1 cellular context compared by ENCODE assay signal in the genomic region with DNA sequence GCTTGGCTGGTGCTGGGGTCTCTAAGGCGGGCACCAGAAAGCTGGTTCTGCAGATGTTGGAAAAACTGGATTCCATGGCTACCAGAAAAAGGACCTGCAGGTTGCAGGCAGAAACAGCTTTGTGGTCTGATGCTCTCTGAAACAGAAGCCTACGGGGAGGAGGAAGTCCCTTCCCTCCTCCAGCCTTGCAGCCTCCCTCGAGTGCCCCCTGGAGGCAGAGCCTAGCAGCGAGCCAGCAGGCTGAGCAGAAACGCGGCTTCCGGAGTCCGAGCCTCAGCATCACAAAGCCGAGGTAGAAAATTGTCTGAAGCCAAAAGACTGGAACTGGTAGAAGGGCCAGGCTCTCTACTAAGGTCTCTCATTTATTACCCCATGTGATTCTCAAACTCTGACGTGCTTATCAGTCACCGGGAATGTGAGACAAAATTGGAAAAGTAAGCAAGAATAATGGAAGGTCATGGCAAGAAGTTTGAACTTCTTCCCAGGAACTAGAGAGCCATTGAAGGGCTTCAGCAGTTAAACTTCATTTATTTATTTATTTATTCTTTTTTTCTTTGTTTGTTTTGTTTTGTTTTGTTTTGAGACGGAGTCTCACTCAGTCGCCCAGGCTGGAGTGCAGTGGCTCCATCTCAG.
TF ChIP-seq lines count a peak whose summit lies in the region.

No MANE protein-coding gene starts in this region.

TF ChIP-seq in GM12878, 131 proteins besides CTCF, POLR2A, EP300 and RAD21 (continued from another document and continues in another):
- TF ChIP-seq SIX5 (IDR thresholded peaks at IDR 0.05; ENCODE audit: low read depth, low read length, severe bottlenecking), result no peak
- no peak for TF ChIP-seq ETV6 (conservative IDR thresholded peaks at IDR 0.05 in 1 of 2, IDR thresholded peaks at IDR 0.05 in 1 of 2; ENCODE audit: borderline replicate concordance in 1 of 2, low read depth in 1 of 2)
- no peak for TF ChIP-seq BRCA1 (IDR thresholded peaks at IDR 0.05; ENCODE audit: low read depth, low read length)
- TF ChIP-seq, protein P1, sequence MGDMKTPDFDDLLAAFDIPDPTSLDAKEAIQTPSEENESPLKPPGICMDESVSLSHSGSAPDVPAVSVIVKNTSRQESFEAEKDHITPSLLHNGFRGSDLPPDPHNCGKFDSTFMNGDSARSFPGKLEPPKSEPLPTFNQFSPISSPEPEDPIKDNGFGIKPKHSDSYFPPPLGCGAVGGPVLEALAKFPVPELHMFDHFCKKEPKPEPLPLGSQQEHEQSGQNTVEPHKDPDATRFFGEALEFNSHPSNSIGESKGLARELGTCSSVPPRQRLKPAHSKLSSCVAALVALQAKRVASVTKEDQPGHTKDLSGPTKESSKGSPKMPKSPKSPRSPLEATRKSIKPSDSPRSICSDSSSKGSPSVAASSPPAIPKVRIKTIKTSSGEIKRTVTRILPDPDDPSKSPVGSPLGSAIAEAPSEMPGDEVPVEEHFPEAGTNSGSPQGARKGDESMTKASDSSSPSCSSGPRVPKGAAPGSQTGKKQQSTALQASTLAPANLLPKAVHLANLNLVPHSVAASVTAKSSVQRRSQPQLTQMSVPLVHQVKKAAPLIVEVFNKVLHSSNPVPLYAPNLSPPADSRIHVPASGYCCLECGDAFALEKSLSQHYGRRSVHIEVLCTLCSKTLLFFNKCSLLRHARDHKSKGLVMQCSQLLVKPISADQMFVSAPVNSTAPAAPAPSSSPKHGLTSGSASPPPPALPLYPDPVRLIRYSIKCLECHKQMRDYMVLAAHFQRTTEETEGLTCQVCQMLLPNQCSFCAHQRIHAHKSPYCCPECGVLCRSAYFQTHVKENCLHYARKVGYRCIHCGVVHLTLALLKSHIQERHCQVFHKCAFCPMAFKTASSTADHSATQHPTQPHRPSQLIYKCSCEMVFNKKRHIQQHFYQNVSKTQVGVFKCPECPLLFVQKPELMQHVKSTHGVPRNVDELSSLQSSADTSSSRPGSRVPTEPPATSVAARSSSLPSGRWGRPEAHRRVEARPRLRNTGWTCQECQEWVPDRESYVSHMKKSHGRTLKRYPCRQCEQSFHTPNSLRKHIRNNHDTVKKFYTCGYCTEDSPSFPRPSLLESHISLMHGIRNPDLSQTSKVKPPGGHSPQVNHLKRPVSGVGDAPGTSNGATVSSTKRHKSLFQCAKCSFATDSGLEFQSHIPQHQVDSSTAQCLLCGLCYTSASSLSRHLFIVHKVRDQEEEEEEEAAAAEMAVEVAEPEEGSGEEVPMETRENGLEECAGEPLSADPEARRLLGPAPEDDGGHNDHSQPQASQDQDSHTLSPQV (IDR thresholded peaks at IDR 0.05), result no peak
- peak; percentile 77 for TF ChIP-seq RUNX3 (IDR thresholded peaks at IDR 0.05; ENCODE audit: low read length)
- TF ChIP-seq POU2F2 (IDR thresholded peaks at IDR 0.05; ENCODE audit: borderline replicate concordance, low read depth, low read length), result no peak
- TF ChIP-seq, protein P2, sequence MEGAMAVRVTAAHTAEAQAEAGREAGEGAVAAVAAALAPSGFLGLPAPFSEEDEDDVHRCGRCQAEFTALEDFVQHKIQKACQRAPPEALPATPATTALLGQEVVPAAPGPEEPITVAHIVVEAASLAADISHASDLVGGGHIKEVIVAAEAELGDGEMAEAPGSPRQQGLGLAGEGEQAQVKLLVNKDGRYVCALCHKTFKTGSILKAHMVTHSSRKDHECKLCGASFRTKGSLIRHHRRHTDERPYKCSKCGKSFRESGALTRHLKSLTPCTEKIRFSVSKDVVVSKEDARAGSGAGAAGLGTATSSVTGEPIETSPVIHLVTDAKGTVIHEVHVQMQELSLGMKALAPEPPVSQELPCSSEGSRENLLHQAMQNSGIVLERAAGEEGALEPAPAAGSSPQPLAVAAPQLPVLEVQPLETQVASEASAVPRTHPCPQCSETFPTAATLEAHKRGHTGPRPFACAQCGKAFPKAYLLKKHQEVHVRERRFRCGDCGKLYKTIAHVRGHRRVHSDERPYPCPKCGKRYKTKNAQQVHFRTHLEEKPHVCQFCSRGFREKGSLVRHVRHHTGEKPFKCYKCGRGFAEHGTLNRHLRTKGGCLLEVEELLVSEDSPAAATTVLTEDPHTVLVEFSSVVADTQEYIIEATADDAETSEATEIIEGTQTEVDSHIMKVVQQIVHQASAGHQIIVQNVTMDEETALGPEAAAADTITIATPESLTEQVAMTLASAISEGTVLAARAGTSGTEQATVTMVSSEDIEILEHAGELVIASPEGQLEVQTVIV (IDR thresholded peaks at IDR 0.05; ENCODE audit: borderline replicate concordance, partially characterized antibody), result no peak
- 0 out of 2 replicates have a peak, but pooled peaks have one; percentile 42 for TF ChIP-seq TAF1 (IDR thresholded peaks at IDR 0.05; ENCODE audit: borderline replicate concordance, low read depth, low read length)
- peak; percentile 17 to 59; a peak in 1 of 4 replicates for TF ChIP-seq BHLHE40 (IDR thresholded peaks at IDR 0.05; ENCODE audit: borderline replicate concordance in 1 of 2, low read depth in 2 of 2, low read length in 1 of 2)
- 0 out of 2 replicates have a peak, but pooled peaks have one; percentile 56 for TF ChIP-seq RB1 (IDR thresholded peaks at IDR 0.05; ENCODE audit: borderline replicate concordance)
- TF ChIP-seq CHD2 (IDR thresholded peaks at IDR 0.05; ENCODE audit: borderline replicate concordance, low read depth, low read length), result 0 out of 2 replicates have a peak, but pooled peaks have one; percentile 57
- TF ChIP-seq MEF2B (IDR thresholded peaks at IDR 0.05; ENCODE audit: partially characterized antibody, poor library complexity, severe bottlenecking), result no peak
- TF ChIP-seq, protein P3, sequence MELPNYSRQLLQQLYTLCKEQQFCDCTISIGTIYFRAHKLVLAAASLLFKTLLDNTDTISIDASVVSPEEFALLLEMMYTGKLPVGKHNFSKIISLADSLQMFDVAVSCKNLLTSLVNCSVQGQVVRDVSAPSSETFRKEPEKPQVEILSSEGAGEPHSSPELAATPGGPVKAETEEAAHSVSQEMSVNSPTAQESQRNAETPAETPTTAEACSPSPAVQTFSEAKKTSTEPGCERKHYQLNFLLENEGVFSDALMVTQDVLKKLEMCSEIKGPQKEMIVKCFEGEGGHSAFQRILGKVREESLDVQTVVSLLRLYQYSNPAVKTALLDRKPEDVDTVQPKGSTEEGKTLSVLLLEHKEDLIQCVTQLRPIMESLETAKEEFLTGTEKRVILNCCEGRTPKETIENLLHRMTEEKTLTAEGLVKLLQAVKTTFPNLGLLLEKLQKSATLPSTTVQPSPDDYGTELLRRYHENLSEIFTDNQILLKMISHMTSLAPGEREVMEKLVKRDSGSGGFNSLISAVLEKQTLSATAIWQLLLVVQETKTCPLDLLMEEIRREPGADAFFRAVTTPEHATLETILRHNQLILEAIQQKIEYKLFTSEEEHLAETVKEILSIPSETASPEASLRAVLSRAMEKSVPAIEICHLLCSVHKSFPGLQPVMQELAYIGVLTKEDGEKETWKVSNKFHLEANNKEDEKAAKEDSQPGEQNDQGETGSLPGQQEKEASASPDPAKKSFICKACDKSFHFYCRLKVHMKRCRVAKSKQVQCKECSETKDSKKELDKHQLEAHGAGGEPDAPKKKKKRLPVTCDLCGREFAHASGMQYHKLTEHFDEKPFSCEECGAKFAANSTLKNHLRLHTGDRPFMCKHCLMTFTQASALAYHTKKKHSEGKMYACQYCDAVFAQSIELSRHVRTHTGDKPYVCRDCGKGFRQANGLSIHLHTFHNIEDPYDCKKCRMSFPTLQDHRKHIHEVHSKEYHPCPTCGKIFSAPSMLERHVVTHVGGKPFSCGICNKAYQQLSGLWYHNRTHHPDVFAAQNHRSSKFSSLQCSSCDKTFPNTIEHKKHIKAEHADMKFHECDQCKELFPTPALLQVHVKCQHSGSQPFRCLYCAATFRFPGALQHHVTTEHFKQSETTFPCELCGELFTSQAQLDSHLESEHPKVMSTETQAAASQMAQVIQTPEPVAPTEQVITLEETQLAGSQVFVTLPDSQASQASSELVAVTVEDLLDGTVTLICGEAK (IDR thresholded peaks at IDR 0.05; ENCODE audit: borderline replicate concordance), result no peak
- TF ChIP-seq SMC3 (IDR thresholded peaks at IDR 0.05; ENCODE audit: borderline replicate concordance, low read length), result peak; percentile 65; the same call in 1 of the 2 replicates
- TF ChIP-seq EED (IDR thresholded peaks at IDR 0.05; ENCODE audit: low read depth), result no peak
- TF ChIP-seq STAT3 (IDR thresholded peaks at IDR 0.05; ENCODE audit: low read depth, low read length), result no peak
- TF ChIP-seq WRNIP1 (IDR thresholded peaks at IDR 0.05; ENCODE audit: borderline replicate concordance, low read depth, low read length), result peak; percentile 42; the same call in 1 of the 2 replicates
- TF ChIP-seq YBX1 (IDR thresholded peaks at IDR 0.05), result no peak
- no peak for TF ChIP-seq ZSCAN29 (IDR thresholded peaks at IDR 0.05)
- TF ChIP-seq MTA2 (IDR thresholded peaks at IDR 0.05; ENCODE audit: low read depth), result no peak
- TF ChIP-seq, protein P4, sequence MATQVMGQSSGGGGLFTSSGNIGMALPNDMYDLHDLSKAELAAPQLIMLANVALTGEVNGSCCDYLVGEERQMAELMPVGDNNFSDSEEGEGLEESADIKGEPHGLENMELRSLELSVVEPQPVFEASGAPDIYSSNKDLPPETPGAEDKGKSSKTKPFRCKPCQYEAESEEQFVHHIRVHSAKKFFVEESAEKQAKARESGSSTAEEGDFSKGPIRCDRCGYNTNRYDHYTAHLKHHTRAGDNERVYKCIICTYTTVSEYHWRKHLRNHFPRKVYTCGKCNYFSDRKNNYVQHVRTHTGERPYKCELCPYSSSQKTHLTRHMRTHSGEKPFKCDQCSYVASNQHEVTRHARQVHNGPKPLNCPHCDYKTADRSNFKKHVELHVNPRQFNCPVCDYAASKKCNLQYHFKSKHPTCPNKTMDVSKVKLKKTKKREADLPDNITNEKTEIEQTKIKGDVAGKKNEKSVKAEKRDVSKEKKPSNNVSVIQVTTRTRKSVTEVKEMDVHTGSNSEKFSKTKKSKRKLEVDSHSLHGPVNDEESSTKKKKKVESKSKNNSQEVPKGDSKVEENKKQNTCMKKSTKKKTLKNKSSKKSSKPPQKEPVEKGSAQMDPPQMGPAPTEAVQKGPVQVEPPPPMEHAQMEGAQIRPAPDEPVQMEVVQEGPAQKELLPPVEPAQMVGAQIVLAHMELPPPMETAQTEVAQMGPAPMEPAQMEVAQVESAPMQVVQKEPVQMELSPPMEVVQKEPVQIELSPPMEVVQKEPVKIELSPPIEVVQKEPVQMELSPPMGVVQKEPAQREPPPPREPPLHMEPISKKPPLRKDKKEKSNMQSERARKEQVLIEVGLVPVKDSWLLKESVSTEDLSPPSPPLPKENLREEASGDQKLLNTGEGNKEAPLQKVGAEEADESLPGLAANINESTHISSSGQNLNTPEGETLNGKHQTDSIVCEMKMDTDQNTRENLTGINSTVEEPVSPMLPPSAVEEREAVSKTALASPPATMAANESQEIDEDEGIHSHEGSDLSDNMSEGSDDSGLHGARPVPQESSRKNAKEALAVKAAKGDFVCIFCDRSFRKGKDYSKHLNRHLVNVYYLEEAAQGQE (IDR thresholded peaks at IDR 0.05; ENCODE audit: low read depth, low read length), result no peak
- 0 out of 2 replicates have a peak, but pooled peaks have one; percentile 36 for TF ChIP-seq TCF12 (IDR thresholded peaks at IDR 0.05; ENCODE audit: low read depth, low read length)
- TF ChIP-seq, protein P5, sequence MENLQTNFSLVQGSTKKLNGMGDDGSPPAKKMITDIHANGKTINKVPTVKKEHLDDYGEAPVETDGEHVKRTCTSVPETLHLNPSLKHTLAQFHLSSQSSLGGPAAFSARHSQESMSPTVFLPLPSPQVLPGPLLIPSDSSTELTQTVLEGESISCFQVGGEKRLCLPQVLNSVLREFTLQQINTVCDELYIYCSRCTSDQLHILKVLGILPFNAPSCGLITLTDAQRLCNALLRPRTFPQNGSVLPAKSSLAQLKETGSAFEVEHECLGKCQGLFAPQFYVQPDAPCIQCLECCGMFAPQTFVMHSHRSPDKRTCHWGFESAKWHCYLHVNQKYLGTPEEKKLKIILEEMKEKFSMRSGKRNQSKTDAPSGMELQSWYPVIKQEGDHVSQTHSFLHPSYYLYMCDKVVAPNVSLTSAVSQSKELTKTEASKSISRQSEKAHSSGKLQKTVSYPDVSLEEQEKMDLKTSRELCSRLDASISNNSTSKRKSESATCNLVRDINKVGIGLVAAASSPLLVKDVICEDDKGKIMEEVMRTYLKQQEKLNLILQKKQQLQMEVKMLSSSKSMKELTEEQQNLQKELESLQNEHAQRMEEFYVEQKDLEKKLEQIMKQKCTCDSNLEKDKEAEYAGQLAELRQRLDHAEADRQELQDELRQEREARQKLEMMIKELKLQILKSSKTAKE (IDR thresholded peaks at IDR 0.05; ENCODE audit: low read depth, poor library complexity, severe bottlenecking), result no peak
- no peak for TF ChIP-seq CREM (IDR thresholded peaks at IDR 0.05; ENCODE audit: low read depth)
- TF ChIP-seq PAX5 (IDR thresholded peaks at IDR 0.05; ENCODE audit: borderline replicate concordance, low read depth, low read length), result no peak
- TF ChIP-seq, protein P6, sequence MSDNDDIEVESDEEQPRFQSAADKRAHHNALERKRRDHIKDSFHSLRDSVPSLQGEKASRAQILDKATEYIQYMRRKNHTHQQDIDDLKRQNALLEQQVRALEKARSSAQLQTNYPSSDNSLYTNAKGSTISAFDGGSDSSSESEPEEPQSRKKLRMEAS (IDR thresholded peaks at IDR 0.05; ENCODE audit: low read depth, low read length), result no peak
- no peak for TF ChIP-seq KDM1A (IDR thresholded peaks at IDR 0.05; ENCODE audit: borderline replicate concordance)
- TF ChIP-seq NR2C1 (IDR thresholded peaks at IDR 0.05), result no peak
- no peak for TF ChIP-seq DPF2 (IDR thresholded peaks at IDR 0.05)
- TF ChIP-seq ZBED1 (IDR thresholded peaks at IDR 0.05; ENCODE audit: borderline replicate concordance), result no peak
- TF ChIP-seq ZNF274 (IDR thresholded peaks at IDR 0.05; ENCODE audit: insufficient read depth, insufficient read length), result no peak
- TF ChIP-seq NR2F1 (conservative IDR thresholded peaks at IDR 0.05), result no peak
- no peak for TF ChIP-seq SREBF1 (IDR thresholded peaks at IDR 0.05; ENCODE audit: low read length)
- peak; percentile 29; the same call in 1 of the 2 replicates for TF ChIP-seq HCFC1 (IDR thresholded peaks at IDR 0.05; ENCODE audit: low read length)
- TF ChIP-seq, protein P7, sequence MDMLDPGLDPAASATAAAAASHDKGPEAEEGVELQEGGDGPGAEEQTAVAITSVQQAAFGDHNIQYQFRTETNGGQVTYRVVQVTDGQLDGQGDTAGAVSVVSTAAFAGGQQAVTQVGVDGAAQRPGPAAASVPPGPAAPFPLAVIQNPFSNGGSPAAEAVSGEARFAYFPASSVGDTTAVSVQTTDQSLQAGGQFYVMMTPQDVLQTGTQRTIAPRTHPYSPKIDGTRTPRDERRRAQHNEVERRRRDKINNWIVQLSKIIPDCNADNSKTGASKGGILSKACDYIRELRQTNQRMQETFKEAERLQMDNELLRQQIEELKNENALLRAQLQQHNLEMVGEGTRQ (IDR thresholded peaks at IDR 0.05; ENCODE audit: borderline replicate concordance, low read depth, low read length), result no peak
- no peak for TF ChIP-seq NFXL1 (IDR thresholded peaks at IDR 0.05; ENCODE audit: borderline replicate concordance)
- no peak for TF ChIP-seq TCF7 (IDR thresholded peaks at IDR 0.05; ENCODE audit: borderline replicate concordance)
- TF ChIP-seq FOS (IDR thresholded peaks at IDR 0.05; ENCODE audit: borderline replicate concordance, extremely low read depth, insufficient read length), result no peak
- no peak; the same call in 1 of the 2 replicates for TF ChIP-seq IKZF1 (conservative IDR thresholded peaks at IDR 0.05)
